Comparison of ENCODE assay signal across 12 cellular contexts in genomic region chr10:33216661-33217427, GRCh38.
A peak's percentile ranks its signal among the peaks of the same experiment; 100 is the strongest.
DNase-seq lines count a peak whose midpoint lies in the region; ATAC-seq and TF ChIP-seq lines count a peak whose summit lies in the region.
"Had no signal": no experiment of that assay in that cellular context is flagged by ENCODE, and none has a peak within 500 bp of the region (broad histone marks: within the 10 kb centered on the region; RNA-seq: fewer than 3 reads in every experiment).

No MANE protein-coding gene starts in this region.

- POLR2A ChIA-PET in RWPE1 (lab: Yijun Ruan, JAX; ENCODE audit: low non-redundant PET) = no interaction called here

- DNase-seq in AG20443 (ENCODE audit: low spot score) (peak; percentile 27), HFFc6 (peak; percentile 67), RWPE1 (ENCODE audit: low spot score) (peak; percentile 76), iris pigment epithelial cell (ENCODE audit: low read depth) (peak; percentile 72), NCI-H187 (lab: John Stamatoyannopoulos, UW) (no peak), SW480 (ENCODE audit: low spot score) (no peak)
- DNase-seq in activated CD8-positive, alpha-beta memory T cell treated with anti-CD3 and anti-CD28 coated beads, Interleukin-2, amount 50 U/mL, for 48 hours = no peak
- DNase-seq: activated gamma-delta T cell, Calu3, nucleus accumbens had no signal

- no peak for TF ChIP-seq CTCF in HFFc6 (IDR thresholded peaks at IDR 0.05)
- TF ChIP-seq CTCF in RWPE1 (conservative IDR thresholded peaks at IDR 0.05; ENCODE audit: low read depth) = no peak

- H3K36me3 Mint-ChIP-seq in HFFc6 (ENCODE audit: low read depth) = peaks cover 78% of the 10 kb centered on the region

- ATAC-seq in GM21367 (IDR thresholded peaks at IDR 0.05; ENCODE audit: unreplicated experiment) = no peak

- H3K27ac Mint-ChIP-seq in HFFc6 = peak overlapping the region; percentile 90
- H3K27ac Mint-ChIP-seq: type B pancreatic cell had no signal

- peak overlapping the region; percentile 62 for H3K4me3 Mint-ChIP-seq in HFFc6
- H3K4me3 Mint-ChIP-seq: type B pancreatic cell had no signal

- H3K4me1 Mint-ChIP-seq in HFFc6 (ENCODE audit: low read depth) = peaks cover 69% of the 10 kb centered on the region

- H3K9me3 Mint-ChIP-seq in HFFc6 = no peaks in the 10 kb centered on the region
- H3K9me3 Mint-ChIP-seq: type B pancreatic cell had no signal

- peaks cover 6% of the 10 kb centered on the region; the same call in 1 of the 2 replicates for H3K27me3 Mint-ChIP-seq in HFFc6 (ENCODE audit: insufficient read depth)
- H3K27me3 Mint-ChIP-seq: type B pancreatic cell had no signal

- CTCF ChIA-PET in RWPE1 (lab: Yijun Ruan, JAX) = interaction anchor here (0.7 kb wide), 1 partner anchor 1917 kb away, joined by 3 read pairs; no protein-coding TSS in a partner anchor

- peak overlapping the region; percentile 77 for H3K27ac ChIP-seq in RWPE1

Comparison
In these comparisons a context has a peak if more than half of its experiments do, and no peak if none do; other contexts are left out.
1. DNase-seq: peak in AG20443 (single experiment), HFFc6 (single experiment), RWPE1 (single experiment) and iris pigment epithelial cell (single experiment); none in NCI-H187 (0 of 2), activated CD8-positive, alpha-beta memory T cell treated with anti-CD3 and anti-CD28 coated beads, Interleukin-2, amount 50 U/mL, for 48 hours (single experiment) and SW480 (single experiment).